8 cellular contexts compared by ENCODE assay signal in genomic region chr1:47313915-47314664, GRCh38. TPM values are rescaled to one million over a fixed set of nuclear protein-coding genes. Genes with fewer than 3 reads are reported as not detected.
DNase-seq lines count a peak whose midpoint lies in the region; ATAC-seq and TF ChIP-seq lines count a peak whose summit lies in the region.

STIL (minus strand) TSS chr1:47314147; CDS start chr1:47310319, 3,828 bp downstream.

- H4K20me1 ChIP-seq in smooth muscle cell (ENCODE audit: low read depth), result no peaks in the 10 kb centered on the region

- H2AFZ ChIP-seq in smooth muscle cell (ENCODE audit: low read depth), result peak within 1 kb of the TSS; percentile 93

- H3K9ac ChIP-seq in smooth muscle cell (ENCODE audit: low read depth), result peak within 1 kb of the TSS; percentile 84

- peaks cover 4% of the 10 kb centered on the region for H3K4me1 ChIP-seq in smooth muscle cell (ENCODE audit: low read depth)

- DNase-seq in AG04449 (ENCODE audit: low read depth, low spot score) (peak; percentile 97), NCI-H2227 treated with DMSO at 0.1 percent for 48 hours (lab: John Stamatoyannopoulos, UW) (peak; percentile 98), caudate nucleus (lab: John Stamatoyannopoulos, UW) (peak; percentile 78 to 99 (median 96)), iPS-NIHi7 (ENCODE audit: extremely low spot score) (peak; percentile 99), smooth muscle cell (lab: John Stamatoyannopoulos, UW; ENCODE audit: unreplicated experiment) (peak; percentile 87)

- H3K4me2 ChIP-seq in smooth muscle cell, result peak within 1 kb of the TSS; percentile 89

- peaks cover 12% of the 10 kb centered on the region for H3F3A ChIP-seq in smooth muscle cell (ENCODE audit: low read depth)

- H3K4me3 ChIP-seq in AG04449 (ENCODE audit: low read depth, low read length) (peak within 1 kb of the TSS; percentile 91), WI38 (ENCODE audit: low read depth, low read length) (peak within 1 kb of the TSS; percentile 82), smooth muscle cell (peak within 1 kb of the TSS; percentile 73)

- ATAC-seq in GM18907 (IDR thresholded peaks at IDR 0.05; ENCODE audit: unreplicated experiment) (peak; percentile 97), HG03159 (IDR thresholded peaks at IDR 0.05; ENCODE audit: unreplicated experiment) (peak; percentile 98)

- no peaks in the 10 kb centered on the region for H3K9me3 ChIP-seq in smooth muscle cell (replicated peaks; ENCODE audit: low read depth)

- under 1% methylated on average over 54 of the region's 54 CpGs for WGBS in smooth muscle cell (ENCODE audit: low lambda C conversion rate)

- POLR2A ChIA-PET in AG04449 (lab: Yijun Ruan, JAX), result interaction anchor here (1.1 to 3.2 kb wide), 3 partner anchors 10 to 135 kb away, joined by 4 to 17 read pairs (median 5); partner anchors contain the start of gene CMPK1

- TF ChIP-seq CTCF in AG04449 (IDR thresholded peaks at IDR 0.05; ENCODE audit: insufficient read depth, low read length, missing control alignments) (no peak), WI38 (IDR thresholded peaks at IDR 0.05; ENCODE audit: low read depth, low read length) (no peak), smooth muscle cell (IDR thresholded peaks at IDR 0.05; ENCODE audit: borderline replicate concordance, insufficient read depth, poor library complexity, severe bottlenecking) (no peak)

- no peak within 1 kb of the TSS for H3K27ac ChIP-seq in caudate nucleus (ENCODE audit: low read depth, low read length)
- H3K27ac ChIP-seq in smooth muscle cell (ENCODE audit: low read depth), result peak within 1 kb of the TSS; percentile 94

- CTCF ChIA-PET in AG04449 (lab: Yijun Ruan, JAX), result interaction anchor here (0.6 to 1.4 kb wide), 3 partner anchors 18 to 121 kb away, joined by 3 to 5 read pairs (median 3); partner anchors contain the start of gene CMPK1

- no peaks in the 10 kb centered on the region for H3K27me3 ChIP-seq in smooth muscle cell (ENCODE audit: low read depth)

- peaks cover 25% of the 10 kb centered on the region for H3K79me2 ChIP-seq in smooth muscle cell (ENCODE audit: low read depth)

- H3K36me3 ChIP-seq in smooth muscle cell (ENCODE audit: low read depth), result no peaks in the 10 kb centered on the region

RNA-seq across cellular contexts. Expression of gene STIL, which starts in this region (rescaled TPM):
- total RNA-seq in smooth muscle cell, result 6.1 and 11.9 TPM in 2 replicates
- polyA plus RNA-seq in smooth muscle cell, result 3.9 and 4.6 TPM in 2 replicates
